8 cellular contexts compared by ENCODE assay signal in genomic region chr9:96502834-96503748, GRCh38. TPM values are rescaled to one million over a fixed set of nuclear protein-coding genes. Genes with fewer than 3 reads are reported as not detected.
DNase-seq lines count a peak whose midpoint lies in the region; ATAC-seq and TF ChIP-seq lines count a peak whose summit lies in the region.
"Not testable (repeated sequence)": the region's sequence is repeated elsewhere in the genome, so short reads cannot be mapped to it uniquely, and the experiment has no call there.

No MANE protein-coding gene starts in this region.

- peaks cover 49% of the 10 kb centered on the region for H3K4me1 Mint-ChIP-seq in WTC11

- H3K9me3 ChIP-seq in iPS-20b (ENCODE audit: insufficient read depth, low read depth, low read length); suprapubic skin: not testable (repeated sequence)

- POLR2A ChIA-PET in WTC11 (lab: Charles Lee), result not testable (repeated sequence)

- not testable (repeated sequence) for H3K27me3 ChIP-seq in iPS-20b (ENCODE audit: insufficient read depth, low read length); suprapubic skin

- peak overlapping the region; percentile 88 for H3K27ac Mint-ChIP-seq in WTC11

- H3K36me3 Mint-ChIP-seq in WTC11, result not testable (repeated sequence)

- not testable (repeated sequence) for TF ChIP-seq CTCF in AG09319 (IDR thresholded peaks at IDR 0.05; ENCODE audit: low read depth, low read length); WTC11 (IDR thresholded peaks at IDR 0.05); suprapubic skin (IDR thresholded peaks at IDR 0.05)

- not testable (repeated sequence) for H3K9ac ChIP-seq in iPS-20b (ENCODE audit: low read depth, low read length)

- H3K36me3 ChIP-seq in iPS-20b (ENCODE audit: insufficient read depth, low read depth, low read length); suprapubic skin: not testable (repeated sequence)

- H3K4me3 Mint-ChIP-seq in WTC11, result not testable (repeated sequence)

- DNase-seq in AG09319 (ENCODE audit: extremely low read depth, low read depth) (peak; percentile 52), HCEC 1CT (peak; percentile 56), fibroblast of peridontal ligament (ENCODE audit: extremely low read depth) (peak; percentile 86)
- DNase-seq in WTC11 (ENCODE audit: low spot score); caudate nucleus (lab: John Stamatoyannopoulos, UW); sciatic nerve (ENCODE audit: low spot score); suprapubic skin (ENCODE audit: low spot score in 2 of 2): not testable (repeated sequence)

- not testable (repeated sequence) for TF ChIP-seq EP300 in suprapubic skin (IDR thresholded peaks at IDR 0.05)

- not testable (repeated sequence) for TF ChIP-seq POLR2A in suprapubic skin (IDR thresholded peaks at IDR 0.05)

- intact Hi-C loops in sciatic nerve (cut with DNase I), result not testable (repeated sequence)

- not testable (repeated sequence) for H3K4me3 ChIP-seq in iPS-20b (ENCODE audit: low read length); suprapubic skin

- 36% methylated on average over 2 of the region's 2 CpGs for WGBS in suprapubic skin

- H3K27me3 Mint-ChIP-seq in WTC11 (ENCODE audit: low read depth), result not testable (repeated sequence)

- H3K27ac ChIP-seq in caudate nucleus (ENCODE audit: low read depth, low read length), result peak overlapping the region; percentile 82
- peak overlapping the region; percentile 43 for H3K27ac ChIP-seq in iPS-20b (ENCODE audit: low read length)
- peak overlapping the region; percentile 72 for H3K27ac ChIP-seq in suprapubic skin

- not testable (repeated sequence) for H3K9me3 Mint-ChIP-seq in WTC11

- peak; percentile 14; the same call in 1 of the 2 replicates for ATAC-seq in WTC11
- peak; percentile 65 for ATAC-seq in sciatic nerve

- CTCF ChIA-PET in WTC11 (lab: Charles Lee), result interaction anchor here (0.8 to 1.1 kb wide), 2 partner anchors 64 to 159 kb away, joined by 3 read pairs; no protein-coding TSS in a partner anchor

- H3K4me1 ChIP-seq in iPS-20b (ENCODE audit: insufficient read depth, low read length) (peaks cover 11% of the 10 kb centered on the region), suprapubic skin (peaks cover 25% of the 10 kb centered on the region)

RNA-seq across cellular contexts. Expression of gene HABP4, which starts 53.1 kb away (rescaled TPM):
- total RNA-seq in WTC11 (2021) (9.8 to 11.0 TPM (median 10.1 TPM) in 3 replicates), sciatic nerve (32.0 TPM), suprapubic skin (1 to 10 TPM; 3.9 to 9.2 (median 7.1) TPM)
